ENCODE assay signal across 18 cellular contexts in the genomic region with DNA sequence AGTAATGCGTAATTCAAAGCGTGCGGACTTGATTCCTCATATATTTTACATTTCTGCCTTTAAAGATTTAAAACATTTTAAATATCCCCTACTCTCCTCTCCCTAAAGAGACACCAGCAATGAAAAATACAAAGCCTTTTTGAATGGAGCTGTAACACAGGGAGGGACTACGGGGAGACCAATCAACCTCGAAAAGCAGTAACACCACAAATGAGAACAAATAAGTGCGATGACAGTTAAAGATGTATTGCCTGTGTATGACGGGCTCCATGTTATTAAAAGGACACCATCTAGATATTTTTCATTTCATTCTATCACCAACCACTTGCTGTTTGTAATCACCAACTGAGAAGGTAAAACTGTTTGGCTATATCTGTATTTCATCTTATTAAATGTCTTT.
DNase-seq lines count a peak whose midpoint lies in the region; ATAC-seq and TF ChIP-seq lines count a peak whose summit lies in the region.
"Had no signal": no experiment of that assay in that cellular context is flagged by ENCODE, and none has a peak within 500 bp of the region (broad histone marks: within the 10 kb centered on the region; RNA-seq: fewer than 3 reads in every experiment).

No MANE protein-coding gene starts in this region.

- ATAC-seq in HG03520 (IDR thresholded peaks at IDR 0.05; ENCODE audit: unreplicated experiment): no peak
- ATAC-seq: GM12878, GM23338 had no signal

- DNase-seq in DMS153 (lab: John Stamatoyannopoulos, UW) (peak; percentile 34), DMS153 treated with DMSO at 0.1 percent for 48 hours (lab: John Stamatoyannopoulos, UW; ENCODE audit: unreplicated experiment) (no peak), NCI-H1436 treated with DMSO at 0.1 percent for 48 hours (lab: John Stamatoyannopoulos, UW) (peak; percentile 43), pons (ENCODE audit: low spot score) (peak; percentile 64), DMS 273 treated with DMSO at 0.1 percent for 48 hours (lab: John Stamatoyannopoulos, UW) (no peak), breast epithelium (ENCODE audit: low spot score in 2 of 2) (no peak)
- DNase-seq: AML-193; Caco-2; CD8-positive, alpha-beta memory T cell; DMS79; H7 had no signal

- no peaks in the 10 kb centered on the region for H3K27me3 ChIP-seq in breast epithelium
- H3K27me3 ChIP-seq: BLaER1 had no signal

- intact Hi-C loops in breast epithelium (cut with DNase I; ENCODE audit: low total_unique reads): loop anchor here (5.0 kb wide), 1 partner anchor 314 kb away; no protein-coding TSS in a partner anchor

- no peak overlapping the region for H3K4me3 ChIP-seq in breast epithelium
- H3K4me3 ChIP-seq: BLaER1, GM12878, GM23338 had no signal

- no peaks in the 10 kb centered on the region for H3K4me1 ChIP-seq in breast epithelium
- H3K4me1 ChIP-seq: BLaER1, Caco-2 had no signal

- H3K36me3 ChIP-seq in breast epithelium: no peaks in the 10 kb centered on the region
- H3K36me3 ChIP-seq: BLaER1 had no signal

- no peak for TF ChIP-seq CTCF in breast epithelium (IDR thresholded peaks at IDR 0.05)

- no peak for TF ChIP-seq POLR2A in breast epithelium (IDR thresholded peaks at IDR 0.05)

- H3K27ac ChIP-seq in cingulate gyrus (ENCODE audit: low read depth, low read length): peak overlapping the region; percentile 81
- no peak overlapping the region for H3K27ac ChIP-seq in breast epithelium
- H3K27ac ChIP-seq: 22Rv1, BLaER1, HL-60 had no signal

- no peaks in the 10 kb centered on the region for H3K9me3 ChIP-seq in breast epithelium
- H3K9me3 ChIP-seq: BLaER1, Caco-2 had no signal

Comparison
In these comparisons a context has a peak if more than half of its experiments do, and no peak if none do; other contexts are left out.
1. DNase-seq: peak in DMS153 (single experiment), NCI-H1436 treated with DMSO at 0.1 percent for 48 hours (single experiment) and pons (single experiment); none in DMS153 treated with DMSO at 0.1 percent for 48 hours (single experiment), DMS 273 treated with DMSO at 0.1 percent for 48 hours (single experiment) and breast epithelium (0 of 2).